ENCODE assay signal across 20 cellular contexts in the genomic region with DNA sequence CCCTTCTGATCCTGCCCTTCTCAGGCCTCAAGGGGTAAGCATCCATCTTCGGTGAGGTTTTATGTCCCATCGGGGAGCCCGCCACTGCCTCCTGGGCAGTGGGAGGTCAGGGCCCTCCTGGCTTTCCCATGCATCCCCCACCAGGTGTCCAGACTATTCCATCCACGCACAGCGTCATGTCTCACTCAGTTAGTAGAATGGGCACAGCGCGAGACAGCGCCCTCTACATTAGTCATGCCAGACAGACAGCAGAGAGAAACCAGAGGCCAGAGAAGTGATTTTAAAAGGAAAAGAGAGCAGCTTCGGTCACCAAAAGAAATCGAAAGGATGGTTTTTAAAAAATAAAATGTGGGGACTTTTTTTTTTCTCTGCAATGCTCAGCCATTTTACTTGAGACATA. TPM values are rescaled to one million over a fixed set of nuclear protein-coding genes. Genes with fewer than 3 reads are reported as not detected.
A peak's percentile ranks its signal among the peaks of the same experiment; 100 is the strongest.
DNase-seq lines count a peak whose midpoint lies in the region; ATAC-seq, FAIRE-seq and TF ChIP-seq lines count a peak whose summit lies in the region.
"Had no signal": no experiment of that assay in that cellular context is flagged by ENCODE, and none has a peak within 500 bp of the region (broad histone marks: within the 10 kb centered on the region; RNA-seq: fewer than 3 reads in every experiment).

No MANE protein-coding gene starts in this region.

- no peak overlapping the region for H3K27ac Mint-ChIP-seq in HFFc6
- H3K27ac Mint-ChIP-seq in activated T-cell treated with anti-CD3 and anti-CD28 coated beads, Interleukin-2, amount 50 U/mL, for 72 hours: no peak overlapping the region

- POLR2A ChIA-PET in A673 (lab: Charles Lee; ENCODE audit: low non-redundant PET) (no interaction called here), K562 (lab: Yijun Ruan, JAX) (no interaction called here)

- no peaks in the 10 kb centered on the region for H4K20me1 ChIP-seq in K562 (replicated peaks; ENCODE audit: control insufficient read depth, insufficient read depth, low read length)

- no peak for DNase-seq in A673 (ENCODE audit: low spot score)
- DNase-seq in HFFc6: no peak
- DNase-seq in K562 (ENCODE audit: extremely low read depth in 1 of 4, low spot score in 3 of 4): peak in 1 of 4 experiments; percentile 23
- no peak for DNase-seq in putamen (ENCODE audit: low spot score)
- no peak for DNase-seq in activated T-cell treated with anti-CD3 and anti-CD28 coated beads, Interleukin-2, amount 50 U/mL, for 72 hours
- DNase-seq: activated CD4-positive, CD25-positive, alpha-beta regulatory T cell treated with anti-CD3 and anti-CD28 coated beads, Interleukin-2, amount 50 U/mL, for 72 hours; activated CD8-positive, alpha-beta memory T cell treated with anti-CD3 and anti-CD28 coated beads for 24 hours; CD4-positive, alpha-beta memory T cell; heart left ventricle; NCI-H187; NCI-H226; Peyer's patch; substantia nigra had no signal

- 0 out of 2 replicates have a peak, but pooled peaks cover 4% of the 10 kb centered on the region for H3K36me3 Mint-ChIP-seq in HFFc6 (ENCODE audit: low read depth)
- H3K36me3 Mint-ChIP-seq in activated T-cell treated with anti-CD3 and anti-CD28 coated beads, Interleukin-2, amount 50 U/mL, for 72 hours (ENCODE audit: insufficient read depth in 2 of 2): peaks cover 0 to 4% of the 10 kb centered on the region in 2 donors

- H3K4me1 ChIP-seq in A673 (ENCODE audit: insufficient read depth, low read length, poor library complexity, severe bottlenecking): no peaks in the 10 kb centered on the region
- peaks cover 15 to 16% of the 10 kb centered on the region in 2 experiments; a peak in 4 of 5 replicates for H3K4me1 ChIP-seq in K562 (replicated peaks in 1 of 2; ENCODE audit: control insufficient read depth in 2 of 2, insufficient read depth in 2 of 2, low read length in 2 of 2)
- H3K4me1 ChIP-seq: Peyer's patch, vagina had no signal

- ATAC-seq in K562: no peak
- ATAC-seq in GM18502 (IDR thresholded peaks at IDR 0.05; ENCODE audit: poor library complexity, unreplicated experiment): no peak
- ATAC-seq in activated T-cell treated with anti-CD3 and anti-CD28 coated beads, Interleukin-2, amount 50 U/mL, for 72 hours (replicated peaks in 1 of 2): no peak
- ATAC-seq: heart left ventricle had no signal

- peaks cover 3% of the 10 kb centered on the region for H3K9me1 ChIP-seq in K562 (ENCODE audit: control insufficient read depth, insufficient read depth, low read length)

- no peaks in the 10 kb centered on the region; the same call in 1 of the 2 replicates for H3K27me3 Mint-ChIP-seq in HFFc6 (ENCODE audit: insufficient read depth)
- H3K27me3 Mint-ChIP-seq in activated T-cell treated with anti-CD3 and anti-CD28 coated beads, Interleukin-2, amount 50 U/mL, for 72 hours (ENCODE audit: low read depth): no peaks in the 10 kb centered on the region
- H3K27me3 Mint-ChIP-seq: brain; CD4-positive, alpha-beta memory T cell had no signal

- intact Hi-C loops in A673 (cut with micrococcal nuclease; ENCODE audit: unreplicated experiment): no loop called here
- intact Hi-C loops in K562 (cut with micrococcal nuclease): no loop called here

- H3K36me3 ChIP-seq in A673 (ENCODE audit: insufficient read depth, low read length, poor library complexity, severe bottlenecking) (peaks cover 45% of the 10 kb centered on the region), K562 (ENCODE audit: control insufficient read depth, insufficient read depth, low read length) (peaks cover 53% of the 10 kb centered on the region)

- CTCF ChIA-PET in A673 (lab: Charles Lee): no interaction called here
- CTCF ChIA-PET in K562 (lab: Yijun Ruan, JAX; ENCODE audit: low intra/inter-chr PET ratio): interaction anchor here (0.7 kb wide), 1 partner anchor 24 kb away, joined by 3 read pairs; no protein-coding TSS in a partner anchor

- no peak overlapping the region for H3K4me3 Mint-ChIP-seq in HFFc6
- no peak overlapping the region for H3K4me3 Mint-ChIP-seq in activated T-cell treated with anti-CD3 and anti-CD28 coated beads, Interleukin-2, amount 50 U/mL, for 72 hours
- H3K4me3 Mint-ChIP-seq: brain; CD4-positive, alpha-beta memory T cell had no signal

- H3K4me2 ChIP-seq in K562 (ENCODE audit: insufficient read depth, low read length): no peak overlapping the region

- TF ChIP-seq CTCF in A673 (conservative IDR thresholded peaks at IDR 0.05; ENCODE audit: low read depth, low read length): 0 out of 2 replicates have a peak, but pooled peaks have one; percentile 32
- peak; percentile 34; the same call in 1 of the 2 replicates for TF ChIP-seq CTCF in HFFc6 (IDR thresholded peaks at IDR 0.05)
- TF ChIP-seq CTCF in K562 (IDR thresholded peaks at IDR 0.05 in 2 of 3, conservative IDR thresholded peaks at IDR 0.05 in 1 of 3; ENCODE audit: insufficient read depth in 2 of 3, low read depth in 1 of 3, low read length in 3 of 3): peak; percentile 11 to 36 (median 26); a peak in 1 of 6 replicates

- H3K27me3 ChIP-seq in A673 (replicated peaks; ENCODE audit: insufficient read depth, low read depth, low read length, poor library complexity) (no peaks in the 10 kb centered on the region), K562 (ENCODE audit: control insufficient read depth in 2 of 2, insufficient read depth in 2 of 2, low read length in 2 of 2) (no peaks in the 10 kb centered on the region)
- H3K27me3 ChIP-seq: heart left ventricle, Peyer's patch, vagina had no signal

- H3K4me3 ChIP-seq in A673 (ENCODE audit: low read depth, low read length, poor library complexity, severe bottlenecking) (no peak overlapping the region), K562 (no peak overlapping the region)
- H3K4me3 ChIP-seq: heart left ventricle, Peyer's patch, vagina had no signal

- H3K79me2 ChIP-seq in K562 (ENCODE audit: control insufficient read depth, insufficient read depth, low read length): no peaks in the 10 kb centered on the region

- H3K9me3 ChIP-seq in A673 (ENCODE audit: low read depth, low read length, poor library complexity, severe bottlenecking) (no peaks in the 10 kb centered on the region), K562 (replicated peaks; ENCODE audit: control insufficient read depth, insufficient read depth, low read depth, low read length) (no peaks in the 10 kb centered on the region)
- H3K9me3 ChIP-seq: heart left ventricle, Peyer's patch, vagina had no signal

- no peaks in the 10 kb centered on the region for H3K9me3 Mint-ChIP-seq in HFFc6
- no peaks in the 10 kb centered on the region for H3K9me3 Mint-ChIP-seq in activated T-cell treated with anti-CD3 and anti-CD28 coated beads, Interleukin-2, amount 50 U/mL, for 72 hours
- H3K9me3 Mint-ChIP-seq: brain; CD4-positive, alpha-beta memory T cell had no signal

- in situ Hi-C loops in K562 (cut with MboI): no loop called here

- FAIRE-seq in K562 (lab: Jason Lieb, UNC): no peak
- FAIRE-seq: colon had no signal

- TSS peak; percentile 21 for BruUV-seq in A673 (replicated peaks; lab: Mats Ljungman, UMichigan)
- BruUV-seq in K562 (replicated peaks; lab: Mats Ljungman, UMichigan): TSS peak; percentile 35

- peaks cover 27% of the 10 kb centered on the region for H3K4me1 Mint-ChIP-seq in HFFc6 (ENCODE audit: low read depth)
- H3K4me1 Mint-ChIP-seq in activated T-cell treated with anti-CD3 and anti-CD28 coated beads, Interleukin-2, amount 50 U/mL, for 72 hours (ENCODE audit: low read depth): no peaks in the 10 kb centered on the region
- H3K4me1 Mint-ChIP-seq: brain; CD4-positive, alpha-beta memory T cell had no signal

- no peak for TF ChIP-seq POLR2A in K562 (conservative IDR thresholded peaks at IDR 0.05)

- no peak overlapping the region for H3K27ac ChIP-seq in A673 (ENCODE audit: low read depth, low read length, poor library complexity, severe bottlenecking)
- H3K27ac ChIP-seq in K562 (ENCODE audit: extremely low read depth, low read depth, low read length): no peak overlapping the region
- H3K27ac ChIP-seq: heart left ventricle, Peyer's patch, vagina had no signal

- 91% methylated on average over 10 of the region's 10 CpGs for WGBS in K562 (ENCODE audit: insufficient coverage, low coverage, missing lambda C conversion rate)

- no peak overlapping the region for H2AFZ ChIP-seq in K562 (ENCODE audit: low read depth, low read length)

- no peak for TF ChIP-seq RAD21 in K562 (CRISPR knock-in tag; conservative IDR thresholded peaks at IDR 0.05 in 1 of 2, IDR thresholded peaks at IDR 0.05 in 1 of 2)

- no peak for TF ChIP-seq EP300 in K562 (IDR thresholded peaks at IDR 0.05; ENCODE audit: low read length)

- H3K9ac ChIP-seq in K562 (ENCODE audit: insufficient read depth in 1 of 2, low read depth in 2 of 2, low read length in 2 of 2): peak overlapping the region in 1 of 2 experiments; percentile 31; a peak in 1 of 4 replicates

RNA-seq across cellular contexts. Expression of a gene that starts 49.8 kb away (rescaled TPM):
- total RNA-seq in A673 (2021): 94.7 and 95.2 TPM in 2 replicates
- 10 to 100 TPM; 55.5 to 74.7 (median 64.4) TPM for total RNA-seq in HFFc6 (2021; fragmentation: NEBNext Ultra II Directional; extraction: Animal tissue kit (Norgen Biotek cat#: 25700))
- total RNA-seq in K562 (2011; cell fraction: chromatin; rRNA removed; ENCODE audit: low replicate concordance): 109 and 142 TPM in 2 replicates
- total RNA-seq in K562 (2011; cell fraction: nucleolus; rRNA removed): 125 and 127 TPM in 2 replicates
- 125 and 135 TPM in 2 replicates for total RNA-seq in K562 (2011; cell fraction: nucleoplasm; rRNA removed)
- total RNA-seq in K562 (2014; rRNA removed): 77.1 and 78.6 TPM in 2 replicates
- 60.2 and 61.9 TPM in 2 replicates for total RNA-seq in K562 (2014; rRNA removed; fragmentation: Illumina TruSeq; extraction: Trizol)
- 62.0 and 67.2 TPM in 2 replicates for total RNA-seq in K562 (2015; rRNA removed; fragmentation: Illumina TruSeq; extraction: Trizol)
- total RNA-seq in K562 (2021): 78.4 and 81.8 TPM in 2 replicates
- 120 and 137 TPM in 2 replicates for polyA plus RNA-seq in K562 (2011; rRNA removed)
- 128 and 154 TPM in 2 replicates for polyA plus RNA-seq in K562 (2011; cell fraction: cytosol; rRNA removed)
- 109 and 127 TPM in 2 replicates for polyA plus RNA-seq in K562 (2011; cell fraction: nucleus; rRNA removed)
- polyA plus RNA-seq in K562 (2012): 64.4 and 69.1 TPM in 2 replicates
- polyA plus RNA-seq in K562 (2014; fragmentation: Illumina TruSeq; extraction: Trizol): 98.3 and 100 TPM in 2 replicates
- 10 to 100 TPM; 10.3 to 11.5 TPM for polyA plus RNA-seq in K562 (2014; fragmentation: Nextera tagmentation; extraction: Ambion mirVana)
- 50.4 and 57.0 TPM in 2 replicates for polyA plus RNA-seq in K562 (2014; rRNA removed)
- polyA minus RNA-seq in K562 (2011; rRNA and poly(A)+ RNA removed): 182 and 274 TPM in 2 replicates
- polyA minus RNA-seq in K562 (2011; cell fraction: cytosol; rRNA and poly(A)+ RNA removed): 53.8 and 89.1 TPM in 2 replicates
- polyA minus RNA-seq in K562 (2011; cell fraction: nucleus; rRNA and poly(A)+ RNA removed): 47.1 and 72.9 TPM in 2 replicates
- total RNA-seq in activated T-cell treated with anti-CD3 and anti-CD28 coated beads, Interleukin-2, amount 50 U/mL, for 72 hours: 10 to 100 TPM; 33.0 to 37.6 TPM

RNA-seq across cellular contexts. Expression of a gene that starts 49.9 kb away (rescaled TPM):
- total RNA-seq in A673 (2021): 47.4 and 57.3 TPM in 2 replicates
- total RNA-seq in HFFc6 (2021; fragmentation: NEBNext Ultra II Directional; extraction: Animal tissue kit (Norgen Biotek cat#: 25700)): 10 to 100 TPM; 41.0 to 54.1 (median 47.9) TPM
- total RNA-seq in K562 (2011; cell fraction: chromatin; rRNA removed; ENCODE audit: low replicate concordance): 124 and 137 TPM in 2 replicates
- total RNA-seq in K562 (2011; cell fraction: nucleolus; rRNA removed): 87.0 and 90.4 TPM in 2 replicates
- 129 and 185 TPM in 2 replicates for total RNA-seq in K562 (2011; cell fraction: nucleoplasm; rRNA removed)
- 112 and 119 TPM in 2 replicates for total RNA-seq in K562 (2014; rRNA removed)
- 119 TPM in 2 replicates for total RNA-seq in K562 (2014; rRNA removed; fragmentation: Illumina TruSeq; extraction: Trizol)
- 105 and 107 TPM in 2 replicates for total RNA-seq in K562 (2015; rRNA removed; fragmentation: Illumina TruSeq; extraction: Trizol)
- 87.4 and 98.3 TPM in 2 replicates for total RNA-seq in K562 (2021)
- 132 and 154 TPM in 2 replicates for polyA plus RNA-seq in K562 (2011; rRNA removed)
- polyA plus RNA-seq in K562 (2011; cell fraction: cytosol; rRNA removed): 67.9 and 117 TPM in 2 replicates
- 104 and 118 TPM in 2 replicates for polyA plus RNA-seq in K562 (2011; cell fraction: nucleus; rRNA removed)
- polyA plus RNA-seq in K562 (2012): 61.4 and 143 TPM in 2 replicates
- 88.5 and 99.2 TPM in 2 replicates for polyA plus RNA-seq in K562 (2014; fragmentation: Illumina TruSeq; extraction: Trizol)
- 100 to 1,000 TPM; 236 to 237 TPM for polyA plus RNA-seq in K562 (2014; fragmentation: Nextera tagmentation; extraction: Ambion mirVana)
- 110 and 134 TPM in 2 replicates for polyA plus RNA-seq in K562 (2014; rRNA removed)
- polyA minus RNA-seq in K562 (2011; rRNA and poly(A)+ RNA removed): 130 and 154 TPM in 2 replicates
- polyA minus RNA-seq in K562 (2011; cell fraction: cytosol; rRNA and poly(A)+ RNA removed): 25.9 and 38.0 TPM in 2 replicates
- 37.3 and 60.9 TPM in 2 replicates for polyA minus RNA-seq in K562 (2011; cell fraction: nucleus; rRNA and poly(A)+ RNA removed)
- 10 to 100 TPM; 42.9 to 46.9 TPM for total RNA-seq in activated T-cell treated with anti-CD3 and anti-CD28 coated beads, Interleukin-2, amount 50 U/mL, for 72 hours

RNA-seq across cellular contexts. Expression of a gene that starts 51.8 kb away (rescaled TPM):
- total RNA-seq in A673 (2021) (0.09 TPM in 1 of 2 replicates, not detected in the other), K562 (2014; rRNA removed) (not detected in 2 replicates), K562 (2014; rRNA removed; fragmentation: Illumina TruSeq; extraction: Trizol) (not detected in 2 replicates), K562 (2015; rRNA removed; fragmentation: Illumina TruSeq; extraction: Trizol) (not detected in 2 replicates), K562 (2021) (not detected in 2 replicates)
- total RNA-seq in HFFc6 (2021; fragmentation: NEBNext Ultra II Directional; extraction: Animal tissue kit (Norgen Biotek cat#: 25700)): not detected
- total RNA-seq in K562 (2011; cell fraction: chromatin; rRNA removed; ENCODE audit: low replicate concordance): not detected in 2 replicates
- total RNA-seq in K562 (2011; cell fraction: nucleolus; rRNA removed): not detected in 2 replicates
- not detected in 2 replicates for total RNA-seq in K562 (2011; cell fraction: nucleoplasm; rRNA removed)
- polyA plus RNA-seq in K562 (2011; rRNA removed) (not detected in 2 replicates), K562 (2014; fragmentation: Illumina TruSeq; extraction: Trizol) (not detected in 2 replicates), K562 (2014; fragmentation: Nextera tagmentation; extraction: Ambion mirVana) (not detected), K562 (2014; rRNA removed) (not detected in 2 replicates)
- polyA plus RNA-seq in K562 (2011; cell fraction: cytosol; rRNA removed): not detected in 2 replicates
- not detected in 2 replicates for polyA plus RNA-seq in K562 (2011; cell fraction: nucleus; rRNA removed)
- polyA plus RNA-seq in K562 (2012): 0.03 TPM in 1 of 2 replicates, not detected in the other
- polyA minus RNA-seq in K562 (2011; rRNA and poly(A)+ RNA removed): not detected in 2 replicates
- not detected in 2 replicates for polyA minus RNA-seq in K562 (2011; cell fraction: cytosol; rRNA and poly(A)+ RNA removed)
- polyA minus RNA-seq in K562 (2011; cell fraction: nucleus; rRNA and poly(A)+ RNA removed): not detected in 2 replicates
- not detected for total RNA-seq in activated T-cell treated with anti-CD3 and anti-CD28 coated beads, Interleukin-2, amount 50 U/mL, for 72 hours
- total RNA-seq: CD4-positive, alpha-beta memory T cell; liver; mucosa of gallbladder; Peyer's patch; SK-MEL-5; vagina had no signal
- polyA plus RNA-seq: CD4-positive, alpha-beta memory T cell; heart left ventricle; liver had no signal
